ENCODE assay signal across 8 cellular contexts in genomic region chr12:132828706-132829534, GRCh38. TPM values are rescaled to one million over a fixed set of nuclear protein-coding genes. Genes with fewer than 3 reads are reported as not detected.
DNase-seq lines count a peak whose midpoint lies in the region; ATAC-seq and TF ChIP-seq lines count a peak whose summit lies in the region.

GOLGA3 (minus strand) TSS chr12:132828869; CDS start chr12:132822128, 6,741 bp downstream.

- H3K4me1 ChIP-seq in mammary epithelial cell (ENCODE audit: insufficient read depth, low read length) (peaks cover 17% of the 10 kb centered on the region), smooth muscle cell (ENCODE audit: low read depth) (peaks cover 6% of the 10 kb centered on the region)

- H3K27me3 ChIP-seq in AG04450 (ENCODE audit: control insufficient read depth, insufficient read depth, low read length): no peaks in the 10 kb centered on the region
- H3K27me3 ChIP-seq in mammary epithelial cell (ENCODE audit: insufficient read depth, low read length): no peaks in the 10 kb centered on the region
- no peaks in the 10 kb centered on the region for H3K27me3 ChIP-seq in smooth muscle cell (ENCODE audit: low read depth)

- H4K20me1 ChIP-seq in mammary epithelial cell (ENCODE audit: insufficient read depth, low read length) (no peaks in the 10 kb centered on the region), smooth muscle cell (ENCODE audit: low read depth) (peaks cover 38% of the 10 kb centered on the region)

- POLR2A ChIA-PET in AG04450 (lab: Yijun Ruan, JAX): interaction anchor here (0.9 to 1.6 kb wide), 2 partner anchors 9 to 53 kb away, joined by 5 to 9 read pairs; no protein-coding TSS in a partner anchor

- DNase-seq in AG04450 (ENCODE audit: low read depth, low spot score) (peak; percentile 82), NCI-H2227 treated with DMSO at 0.1 percent for 48 hours (lab: John Stamatoyannopoulos, UW) (peak; percentile 90), mammary epithelial cell (peak; percentile 89), iPS-NIHi7 (ENCODE audit: extremely low spot score) (peak; percentile 100), smooth muscle cell (lab: John Stamatoyannopoulos, UW; ENCODE audit: unreplicated experiment) (peak; percentile 85)

- H2AFZ ChIP-seq in mammary epithelial cell (ENCODE audit: low read depth, low read length) (peak within 1 kb of the TSS; percentile 91), smooth muscle cell (ENCODE audit: low read depth) (peak within 1 kb of the TSS; percentile 92)

- H3K4me3 ChIP-seq in AG04450 (ENCODE audit: low read depth, low read length) (peak within 1 kb of the TSS; percentile 99), WI38 (ENCODE audit: low read depth, low read length) (peak within 1 kb of the TSS; percentile 94), mammary epithelial cell (replicated peaks in 1 of 3; ENCODE audit: insufficient read depth in 1 of 3, low read depth in 2 of 3, low read length in 3 of 3) (peak within 1 kb of the TSS; percentile 90 to 100 (median 91)), smooth muscle cell (peak within 1 kb of the TSS; percentile 85)

- H3K4me2 ChIP-seq in mammary epithelial cell (ENCODE audit: insufficient read depth, low read depth, low read length): peak within 1 kb of the TSS; percentile 80
- peak within 1 kb of the TSS; percentile 87 for H3K4me2 ChIP-seq in smooth muscle cell

- intact Hi-C loops in mammary epithelial cell (cut with micrococcal nuclease): no loop called here

- H3K79me2 ChIP-seq in mammary epithelial cell (ENCODE audit: insufficient read depth, low read length) (peaks cover 48% of the 10 kb centered on the region), smooth muscle cell (ENCODE audit: low read depth) (peaks cover 51% of the 10 kb centered on the region)

- peaks cover 3% of the 10 kb centered on the region for H3F3A ChIP-seq in smooth muscle cell (ENCODE audit: low read depth)

- dilution Hi-C loops in mammary epithelial cell (cut with HindIII; ENCODE audit: low sequenced_read_pairs): no loop called here

- no peak for TF ChIP-seq CTCF in AG04450 (IDR thresholded peaks at IDR 0.05; ENCODE audit: low read depth, low read length)
- no peak for TF ChIP-seq CTCF in WI38 (IDR thresholded peaks at IDR 0.05; ENCODE audit: low read depth, low read length)
- no peak for TF ChIP-seq CTCF in mammary epithelial cell (conservative IDR thresholded peaks at IDR 0.05 in 1 of 2, IDR thresholded peaks at IDR 0.05 in 1 of 2; ENCODE audit: extremely low read depth in 1 of 2, insufficient read depth in 1 of 2, low read depth in 1 of 2, low read length in 2 of 2)
- TF ChIP-seq CTCF in smooth muscle cell (IDR thresholded peaks at IDR 0.05; ENCODE audit: borderline replicate concordance, insufficient read depth, poor library complexity, severe bottlenecking): no peak

- peak within 1 kb of the TSS; percentile 99 for H3K27ac ChIP-seq in AG04450 (ENCODE audit: low read depth, low read length)
- H3K27ac ChIP-seq in mammary epithelial cell (ENCODE audit: insufficient read depth, low read depth, low read length): peak within 1 kb of the TSS; percentile 94
- peak within 1 kb of the TSS; percentile 100 for H3K27ac ChIP-seq in smooth muscle cell (ENCODE audit: low read depth)

- WGBS in mammary epithelial cell (ENCODE audit: low coverage, missing lambda C conversion rate): 5% methylated on average over 24 of the region's 78 CpGs
- WGBS in smooth muscle cell (ENCODE audit: low lambda C conversion rate): 10% methylated on average over 44 of the region's 78 CpGs

- CTCF ChIA-PET in AG04450 (lab: Charles Lee) (interaction anchor here (0.7 kb wide), 1 partner anchor 19 kb away, joined by 5 read pairs; no protein-coding TSS in a partner anchor), mammary epithelial cell (lab: Charles Lee; ENCODE audit: low non-redundant PET) (no interaction called here)

- in situ Hi-C loops in mammary epithelial cell (cut with MboI; ENCODE audit: low sequenced_read_pairs in 2 of 2): no loop called here

- H3K9me3 ChIP-seq in AG04450 (ENCODE audit: control insufficient read depth, insufficient read depth, low read length) (no peaks in the 10 kb centered on the region; the same call in 1 of the 2 replicates), mammary epithelial cell (replicated peaks; ENCODE audit: insufficient read depth, low read length) (no peaks in the 10 kb centered on the region), smooth muscle cell (replicated peaks; ENCODE audit: low read depth) (no peaks in the 10 kb centered on the region)

- peak; percentile 87 for ATAC-seq in GM18909 (IDR thresholded peaks at IDR 0.05; ENCODE audit: poor library complexity, unreplicated experiment)
- peak; percentile 87 for ATAC-seq in HG03159 (IDR thresholded peaks at IDR 0.05; ENCODE audit: unreplicated experiment)

- H3K36me3 ChIP-seq in mammary epithelial cell (ENCODE audit: insufficient read depth, low read length) (peaks cover 7% of the 10 kb centered on the region), smooth muscle cell (ENCODE audit: low read depth) (no peaks in the 10 kb centered on the region)

- H3K9ac ChIP-seq in mammary epithelial cell (ENCODE audit: insufficient read depth, low read length) (peak within 1 kb of the TSS; percentile 88), smooth muscle cell (ENCODE audit: low read depth) (peak within 1 kb of the TSS; percentile 100)

- no TSS peak for BruUV-seq in mammary epithelial cell (replicated peaks; lab: Mats Ljungman, UMichigan)

RNA-seq across cellular contexts. Expression of gene GOLGA3, which starts in this region (rescaled TPM):
- polyA plus RNA-seq in AG04450 (2011; rRNA removed) (22.6 and 28.0 TPM in 2 replicates), mammary epithelial cell (17.1 TPM), smooth muscle cell (25.1 and 53.1 TPM in 2 replicates)
- polyA minus RNA-seq in AG04450 (2011; rRNA and poly(A)+ RNA removed): 78.1 and 103 TPM in 2 replicates
- total RNA-seq in mammary epithelial cell (10 to 100 TPM; 75.5 to 83.5 TPM), smooth muscle cell (34.5 and 60.1 TPM in 2 replicates)
- 36.1 TPM for polyA minus RNA-seq in mammary epithelial cell

Comparison
In these comparisons a context has a peak if more than half of its experiments do, and no peak if none do; other contexts are left out.
1. Peak in every context shown above with its lines: DNase-seq, ATAC-seq, H3K4me3 ChIP-seq and H3K27ac ChIP-seq.